15 cellular contexts compared by ENCODE assay signal in genomic region chr13:66128201-66128600, GRCh38.
"Had no signal": no experiment of that assay in that cellular context is flagged by ENCODE, and none has a peak within 500 bp of the region (broad histone marks: within the 10 kb centered on the region; RNA-seq: fewer than 3 reads in every experiment).

No MANE protein-coding gene starts in this region.

- H3K27ac Mint-ChIP-seq: activated naive CD8-positive, alpha-beta T cell; type B pancreatic cell had no signal

- H3K4me1 ChIP-seq: breast epithelium, sigmoid colon had no signal

- H3K9me3 Mint-ChIP-seq: type B pancreatic cell had no signal

- DNase-seq: activated effector memory CD4-positive, alpha-beta T cell treated with Interleukin-2 at 50 U/mL for 16 hours; activated T-cell treated with anti-CD3 and anti-CD28 coated beads, Interleukin-2, amount 50 U/mL, for 1 hour; anterior cingulate cortex; dermis blood vessel endothelial cell; erythroblast; hippocampal formation; left ventricle myocardium superior; mesenchymal stem cell; sigmoid colon; stimulated activated CD4-positive, alpha-beta T cell treated with anti-CD3 and anti-CD28 coated beads, Interleukin-2, amount 100 ng/mL, for 24 hours; stimulated activated naive CD4-positive, alpha-beta T cell had no signal

- H3K36me3 ChIP-seq: breast epithelium, sigmoid colon had no signal

- H3K27ac ChIP-seq: breast epithelium, sigmoid colon had no signal

- ATAC-seq: activated CD4-positive, CD25-positive, alpha-beta regulatory T cell treated with anti-CD3 and anti-CD28 coated beads, Interleukin-2, amount 50 U/mL, for 24 hours; left ventricle myocardium superior had no signal

- H3K27me3 ChIP-seq: breast epithelium, sigmoid colon had no signal

- H3K4me3 ChIP-seq: breast epithelium, sigmoid colon had no signal

- H3K27me3 Mint-ChIP-seq: activated naive CD8-positive, alpha-beta T cell; type B pancreatic cell had no signal

- H3K4me3 Mint-ChIP-seq: activated naive CD8-positive, alpha-beta T cell; type B pancreatic cell had no signal

- H3K9me3 ChIP-seq: breast epithelium, sigmoid colon had no signal

- H3K36me3 Mint-ChIP-seq: activated naive CD8-positive, alpha-beta T cell; type B pancreatic cell had no signal
